Comparison of ENCODE assay signal across 29 cellular contexts in genomic region chr6:137040393-137040792, GRCh38. TPM values are rescaled to one million over a fixed set of nuclear protein-coding genes. Genes with fewer than 3 reads are reported as not detected.
DNase-seq lines count a peak whose midpoint lies in the region; ATAC-seq and TF ChIP-seq lines count a peak whose summit lies in the region.
"Had no signal": no experiment of that assay in that cellular context is flagged by ENCODE, and none has a peak within 500 bp of the region (broad histone marks: within the 10 kb centered on the region; RNA-seq: fewer than 3 reads in every experiment).

No MANE protein-coding gene starts in this region.

- H3K36me3 ChIP-seq in Loucy (ENCODE audit: insufficient read depth, low read length) (no peaks in the 10 kb centered on the region), endodermal cell (ENCODE audit: control insufficient read depth, insufficient read depth, low read length) (no peaks in the 10 kb centered on the region), WERI-Rb-1 (no peaks in the 10 kb centered on the region)

- ATAC-seq in GM19397 (IDR thresholded peaks at IDR 0.05; ENCODE audit: unreplicated experiment), result no peak
- ATAC-seq: Right ventricle myocardium inferior; stimulated activated naive CD8-positive, alpha-beta T cell treated with anti-CD3 and anti-CD28 coated beads, Interleukin-15, Interleukin-2, amounts not matched to agents 100 U/mL and 50 U/mL, for 24 hours had no signal

- H3K9me3 Mint-ChIP-seq in endodermal cell, result peaks cover 13% of the 10 kb centered on the region
- H3K9me3 Mint-ChIP-seq in activated CD4-positive, alpha-beta memory T cell treated with anti-CD3 and anti-CD28 coated beads, Interleukin-2, amount 10 ng/mL, durations not matched to agents 7 days and 5 days, result no peaks in the 10 kb centered on the region
- H3K9me3 Mint-ChIP-seq: central memory CD8-positive, alpha-beta T cell; memory B cell had no signal

- H3K36me3 Mint-ChIP-seq in endodermal cell (ENCODE audit: low read depth), result no peaks in the 10 kb centered on the region
- H3K36me3 Mint-ChIP-seq in activated CD4-positive, alpha-beta memory T cell treated with anti-CD3 and anti-CD28 coated beads, Interleukin-2, amount 10 ng/mL, durations not matched to agents 7 days and 5 days (ENCODE audit: low read depth), result no peaks in the 10 kb centered on the region
- H3K36me3 Mint-ChIP-seq: memory B cell had no signal

- no peak overlapping the region for H2AFZ ChIP-seq in Loucy (ENCODE audit: low read length)
- H2AFZ ChIP-seq: parathyroid adenoma had no signal

- peaks cover 8% of the 10 kb centered on the region for H3K4me1 Mint-ChIP-seq in endodermal cell
- peaks cover 5% of the 10 kb centered on the region for H3K4me1 Mint-ChIP-seq in activated CD4-positive, alpha-beta memory T cell treated with anti-CD3 and anti-CD28 coated beads, Interleukin-2, amount 10 ng/mL, durations not matched to agents 7 days and 5 days

- H3K9ac ChIP-seq in Loucy (ENCODE audit: low read depth, low read length, poor library complexity, severe bottlenecking), result no peak overlapping the region
- H3K9ac ChIP-seq in endodermal cell (ENCODE audit: extremely low read depth, low read length, poor library complexity, severe bottlenecking), result no peak overlapping the region
- H3K9ac ChIP-seq: parathyroid adenoma, SK-N-SH had no signal

- H3K27me3 Mint-ChIP-seq in endodermal cell (ENCODE audit: insufficient read depth), result peaks cover 30% of the 10 kb centered on the region
- H3K27me3 Mint-ChIP-seq in activated CD4-positive, alpha-beta memory T cell treated with anti-CD3 and anti-CD28 coated beads, Interleukin-2, amount 10 ng/mL, durations not matched to agents 7 days and 5 days, result peaks cover 83% of the 10 kb centered on the region

- no peak for DNase-seq in endodermal cell
- no peak for DNase-seq in retinal pigment epithelial cell (ENCODE audit: low read depth)
- DNase-seq in WERI-Rb-1, result no peak
- no peak for DNase-seq in activated CD4-positive, alpha-beta memory T cell treated with anti-CD3 and anti-CD28 coated beads, Interleukin-2, amount 10 ng/mL, durations not matched to agents 7 days and 5 days
- DNase-seq in KG1 (lab: John Stamatoyannopoulos, UW), result no peak
- DNase-seq: activated CD4-positive, CD25-positive, alpha-beta regulatory T cell; activated naive CD4-positive, alpha-beta T cell treated with Interleukin-2 at 50 U/mL for 16 hours; dermis blood vessel endothelial cell; GDM1; HCEC 1CT; NCI-H1105; NCI-H187; NCI-H2171 treated with DMSO at 0.1 percent for 48 hours; NCI-H526; retina; SK-N-SH; small intestine; stimulated activated CD4-positive, alpha-beta T cell treated with anti-CD3 and anti-CD28 coated beads, Interleukin-1b, Interleukin-23, amount 100 ng/mL, for 48 hours; stimulated activated naive CD8-positive, alpha-beta T cell treated with anti-CD3 and anti-CD28 coated beads, Interleukin-15, Interleukin-2, amounts not matched to agents 100 U/mL and 50 U/mL, for 24 hours had no signal

- no peaks in the 10 kb centered on the region for H3K9me2 ChIP-seq in Loucy (replicated peaks; ENCODE audit: low read depth, low read length)
- H3K9me2 ChIP-seq: SK-N-SH had no signal

- H3K27ac ChIP-seq in endodermal cell (ENCODE audit: low read depth, low read length) (no peak overlapping the region), WERI-Rb-1 (no peak overlapping the region)
- H3K27ac ChIP-seq: parathyroid adenoma had no signal

- peak; percentile 25; the same call in 1 of the 3 replicates for TF ChIP-seq CTCF in GM12872 (IDR thresholded peaks at IDR 0.05; ENCODE audit: insufficient read depth, low read depth, low read length)
- TF ChIP-seq CTCF in Loucy (conservative IDR thresholded peaks at IDR 0.05; ENCODE audit: low read length), result peak; percentile 50
- TF ChIP-seq CTCF in endodermal cell (conservative IDR thresholded peaks at IDR 0.05), result peak; percentile 56
- peak; percentile 19 for TF ChIP-seq CTCF in retinal pigment epithelial cell (conservative IDR thresholded peaks at IDR 0.05; ENCODE audit: low read depth, low read length)
- TF ChIP-seq CTCF in WERI-Rb-1 (IDR thresholded peaks at IDR 0.05; ENCODE audit: low read depth, low read length), result no peak

- H3K4me3 Mint-ChIP-seq in endodermal cell, result no peak overlapping the region
- H3K4me3 Mint-ChIP-seq in activated CD4-positive, alpha-beta memory T cell treated with anti-CD3 and anti-CD28 coated beads, Interleukin-2, amount 10 ng/mL, durations not matched to agents 7 days and 5 days, result no peak overlapping the region
- H3K4me3 Mint-ChIP-seq: central memory CD8-positive, alpha-beta T cell; IgD-negative memory B cell; memory B cell had no signal

- H3K79me2 ChIP-seq in Loucy (ENCODE audit: insufficient read depth, low read length), result no peaks in the 10 kb centered on the region
- H3K79me2 ChIP-seq: parathyroid adenoma had no signal

- H3K27me3 ChIP-seq in Loucy (ENCODE audit: insufficient read depth, low read length, poor library complexity, severe bottlenecking), result peaks cover 97% of the 10 kb centered on the region
- peaks cover 36% of the 10 kb centered on the region for H3K27me3 ChIP-seq in endodermal cell (ENCODE audit: control insufficient read depth, insufficient read depth, low read length, poor library complexity, severe bottlenecking)
- H3K27me3 ChIP-seq in WERI-Rb-1 (ENCODE audit: insufficient read depth, low read depth, severe bottlenecking), result peaks cover 12% of the 10 kb centered on the region

- no peak overlapping the region for H3K27ac Mint-ChIP-seq in endodermal cell
- H3K27ac Mint-ChIP-seq in activated CD4-positive, alpha-beta memory T cell treated with anti-CD3 and anti-CD28 coated beads, Interleukin-2, amount 10 ng/mL, durations not matched to agents 7 days and 5 days, result no peak overlapping the region
- H3K27ac Mint-ChIP-seq: IgD-negative memory B cell, memory B cell had no signal

- POLR2A ChIA-PET in activated CD4-positive, alpha-beta memory T cell treated with anti-CD3 and anti-CD28 coated beads, Interleukin-2, amount 10 ng/mL, durations not matched to agents 7 days and 5 days (lab: Charles Lee), result no interaction called here

- no peaks in the 10 kb centered on the region for H3F3A ChIP-seq in Loucy (ENCODE audit: low read depth)

- H3K4me1 ChIP-seq in Loucy (ENCODE audit: insufficient read depth, low read length, poor library complexity, severe bottlenecking), result no peaks in the 10 kb centered on the region
- no peaks in the 10 kb centered on the region for H3K4me1 ChIP-seq in endodermal cell (ENCODE audit: control insufficient read depth, insufficient read depth, low read length)
- H3K4me1 ChIP-seq: parathyroid adenoma had no signal

- no peak overlapping the region for H3K4me2 ChIP-seq in Loucy (ENCODE audit: low read depth, low read length, poor library complexity, severe bottlenecking)
- H3K4me2 ChIP-seq: SK-N-SH had no signal

- H3K4me3 ChIP-seq in Loucy (ENCODE audit: low read length, poor library complexity, severe bottlenecking) (no peak overlapping the region), endodermal cell (ENCODE audit: low read length) (no peak overlapping the region), retinal pigment epithelial cell (ENCODE audit: low read length) (no peak overlapping the region), WERI-Rb-1 (ENCODE audit: low read depth, low read length) (no peak overlapping the region)

- CTCF ChIA-PET in activated CD4-positive, alpha-beta memory T cell treated with anti-CD3 and anti-CD28 coated beads, Interleukin-2, amount 10 ng/mL, durations not matched to agents 7 days and 5 days (lab: Charles Lee), result interaction anchor here (1.5 kb wide), 1 partner anchor 8 kb away, joined by 3 read pairs; no protein-coding TSS in a partner anchor

- H3K9me3 ChIP-seq in Loucy (ENCODE audit: insufficient read depth, low read depth, low read length) (no peaks in the 10 kb centered on the region), endodermal cell (ENCODE audit: control insufficient read depth, low read length) (no peaks in the 10 kb centered on the region), WERI-Rb-1 (ENCODE audit: severe bottlenecking) (no peaks in the 10 kb centered on the region)
- H3K9me3 ChIP-seq: SK-N-SH had no signal

- no peaks in the 10 kb centered on the region for H4K20me1 ChIP-seq in Loucy (ENCODE audit: insufficient read depth, low read length, poor library complexity, severe bottlenecking)

RNA-seq across cellular contexts. Expression of gene IL20RA, which starts 4.4 kb away (rescaled TPM):
- total RNA-seq in endodermal cell, result under 1 TPM; 0.13 to 0.57 TPM
- polyA plus RNA-seq in endodermal cell (2013, experiment 1 of 2), result 0.57 TPM
- 0.08 TPM for polyA plus RNA-seq in endodermal cell (2013, experiment 2 of 2)
- total RNA-seq in activated CD4-positive, alpha-beta memory T cell treated with anti-CD3 and anti-CD28 coated beads, Interleukin-2, amount 10 ng/mL, durations not matched to agents 7 days and 5 days, result not detected
- total RNA-seq: M059J; T-helper 1 cell treated with Interleukin-12 subunit alpha and Interleukin-12 subunit beta and Interleukin-4 antibody, amounts not matched to agents 30 ng/mL and 1 ng/mL, for 36 hours had no signal
- polyA plus RNA-seq: IgD-negative memory B cell had no signal
